11 cellular contexts compared by ENCODE assay signal in the genomic region with DNA sequence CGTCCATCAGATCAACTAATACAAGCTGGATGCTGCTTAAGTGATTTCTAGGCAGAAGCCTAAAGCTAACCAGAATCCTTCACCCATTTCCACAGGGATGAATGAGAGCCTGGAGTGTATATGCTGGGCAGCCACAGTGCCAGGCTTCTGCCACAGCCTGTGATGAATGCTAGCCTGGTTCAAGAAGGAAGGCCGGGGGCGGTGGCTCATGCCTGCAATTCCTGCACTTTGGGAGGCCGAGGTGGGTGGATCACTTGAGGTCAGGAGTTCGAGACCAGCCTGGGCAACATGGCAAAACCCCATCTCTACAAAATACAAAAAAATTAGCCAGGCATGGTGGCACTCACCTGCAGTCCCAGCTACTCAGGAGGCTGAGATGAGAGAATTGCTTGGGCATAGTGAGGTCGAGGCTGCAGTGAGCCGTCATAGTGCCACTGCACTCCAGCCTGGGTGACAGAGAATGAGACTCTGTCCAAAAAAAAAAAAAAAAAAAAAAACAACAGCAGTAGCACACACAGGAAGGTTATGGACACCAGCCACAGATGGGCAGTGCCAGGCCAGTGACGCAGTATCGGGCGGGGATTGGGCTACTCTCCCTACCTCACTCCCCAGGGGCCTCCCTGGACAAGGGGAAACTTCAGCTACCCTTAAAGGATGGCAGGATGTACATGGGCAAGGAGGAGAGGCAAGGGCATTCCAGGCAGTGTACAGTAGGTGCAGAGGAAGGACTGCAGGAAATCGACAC. TPM values are rescaled to one million over a fixed set of nuclear protein-coding genes. Genes with fewer than 3 reads are reported as not detected.
DNase-seq lines count a peak whose midpoint lies in the region; ATAC-seq and TF ChIP-seq lines count a peak whose summit lies in the region.
"Had no signal": no experiment of that assay in that cellular context is flagged by ENCODE, and none has a peak within 500 bp of the region (broad histone marks: within the 10 kb centered on the region; RNA-seq: fewer than 3 reads in every experiment).

No MANE protein-coding gene starts in this region.

- H3K27me3 ChIP-seq in DOHH2 (ENCODE audit: control insufficient read depth, low read length) (no peaks in the 10 kb centered on the region), Loucy (ENCODE audit: insufficient read depth, low read length, poor library complexity, severe bottlenecking) (no peaks in the 10 kb centered on the region), trophoblast cell (ENCODE audit: insufficient read depth, low read length) (no peaks in the 10 kb centered on the region)
- H3K27me3 ChIP-seq: breast epithelium had no signal

- WGBS in trophoblast cell (ENCODE audit: extremely low coverage, insufficient coverage, insufficient read length): no CpG with 5 or more reads among the region's 11 CpGs

- H3K9ac ChIP-seq in Loucy (ENCODE audit: low read depth, low read length, poor library complexity, severe bottlenecking) (no peak overlapping the region), trophoblast cell (ENCODE audit: low read length) (no peak overlapping the region)

- H3K9me3 ChIP-seq in DOHH2 (ENCODE audit: control insufficient read depth, insufficient read depth, low read length) (no peaks in the 10 kb centered on the region), Loucy (ENCODE audit: insufficient read depth, low read depth, low read length) (no peaks in the 10 kb centered on the region), trophoblast cell (ENCODE audit: insufficient read depth, low read depth, low read length) (no peaks in the 10 kb centered on the region)
- H3K9me3 ChIP-seq: breast epithelium had no signal

- ATAC-seq in activated CD4-positive, CD25-positive, alpha-beta regulatory T cell treated with anti-CD3 and anti-CD28 coated beads, Interleukin-2, amount 50 U/mL, for 24 hours: no peak

- H3K79me1 ChIP-seq in trophoblast cell (ENCODE audit: low read length): no peaks in the 10 kb centered on the region

- H3K9me3 Mint-ChIP-seq in endothelial cell (ENCODE audit: unreplicated experiment): no peaks in the 10 kb centered on the region

- H3K18ac ChIP-seq in trophoblast cell (ENCODE audit: low read length): no peak overlapping the region

- TF ChIP-seq CTCF in DOHH2 (IDR thresholded peaks at IDR 0.05; ENCODE audit: low read depth, low read length, poor library complexity, severe bottlenecking): no peak
- no peak for TF ChIP-seq CTCF in Loucy (conservative IDR thresholded peaks at IDR 0.05; ENCODE audit: low read length)
- TF ChIP-seq CTCF in endothelial cell (IDR thresholded peaks at IDR 0.05; ENCODE audit: unreplicated experiment): no peak

- peak overlapping the region; percentile 93; the same call in 1 of the 2 replicates for H2AFZ ChIP-seq in Loucy (ENCODE audit: low read length)
- no peak overlapping the region for H2AFZ ChIP-seq in trophoblast cell (ENCODE audit: insufficient read depth, low read length, poor library complexity)

- DNase-seq in endothelial cell (ENCODE audit: low spot score) (no peak), trophoblast cell (no peak), SIG-M5 (lab: John Stamatoyannopoulos, UW) (no peak), NCI-H2171 treated with DMSO at 0.1 percent for 48 hours (lab: John Stamatoyannopoulos, UW) (no peak)
- DNase-seq: GF-D8 had no signal

- no peak overlapping the region for H3K4ac ChIP-seq in trophoblast cell (ENCODE audit: low read depth, low read length)

- H3K9me2 ChIP-seq in DOHH2 (replicated peaks; ENCODE audit: control insufficient read depth, low read length): no peaks in the 10 kb centered on the region
- H3K9me2 ChIP-seq in Loucy (replicated peaks; ENCODE audit: low read depth, low read length): no peaks in the 10 kb centered on the region

- H3K36me3 Mint-ChIP-seq in endothelial cell (ENCODE audit: low read depth, unreplicated experiment): no peaks in the 10 kb centered on the region

- no peak overlapping the region for H3K14ac ChIP-seq in trophoblast cell (ENCODE audit: low read length)

- H3K4me3 Mint-ChIP-seq in endothelial cell (ENCODE audit: unreplicated experiment): peak overlapping the region; percentile 53

- no peak overlapping the region for H4K12ac ChIP-seq in trophoblast cell (ENCODE audit: low read depth, low read length)

- H4K20me1 ChIP-seq in DOHH2 (ENCODE audit: control insufficient read depth, insufficient read depth, low read depth, low read length) (no peaks in the 10 kb centered on the region), Loucy (ENCODE audit: insufficient read depth, low read length, poor library complexity, severe bottlenecking) (no peaks in the 10 kb centered on the region)

- H3K4me3 ChIP-seq in DOHH2 (ENCODE audit: low read length) (peak overlapping the region; percentile 62), Loucy (ENCODE audit: low read length, poor library complexity, severe bottlenecking) (no peak overlapping the region), trophoblast cell (ENCODE audit: low read depth, low read length) (no peak overlapping the region)

- H3K36me3 ChIP-seq in DOHH2 (ENCODE audit: control insufficient read depth, low read length) (no peaks in the 10 kb centered on the region), Loucy (ENCODE audit: insufficient read depth, low read length) (no peaks in the 10 kb centered on the region), trophoblast cell (ENCODE audit: control insufficient read depth in 1 of 2, insufficient read depth in 2 of 2, low read length in 2 of 2) (peaks cover 0 to 3% of the 10 kb centered on the region in 2 experiments)
- H3K36me3 ChIP-seq: breast epithelium had no signal

- H4K91ac ChIP-seq in trophoblast cell (ENCODE audit: low read depth, low read length): no peak overlapping the region

- H3K27ac Mint-ChIP-seq in endothelial cell (ENCODE audit: unreplicated experiment): peak overlapping the region; percentile 66

- H4K8ac ChIP-seq in trophoblast cell (ENCODE audit: low read depth, low read length): peak overlapping the region; percentile 20

- peak overlapping the region; percentile 36 for H2BK120ac ChIP-seq in trophoblast cell (ENCODE audit: insufficient read depth, low read length, poor library complexity)

- H3K79me2 ChIP-seq in DOHH2 (ENCODE audit: control insufficient read depth, low read length): no peaks in the 10 kb centered on the region
- H3K79me2 ChIP-seq in Loucy (ENCODE audit: insufficient read depth, low read length): no peaks in the 10 kb centered on the region
- no peaks in the 10 kb centered on the region for H3K79me2 ChIP-seq in trophoblast cell (ENCODE audit: control insufficient read depth, insufficient read depth, low read length, poor library complexity)

- H3K4me2 ChIP-seq in DOHH2 (ENCODE audit: low read length) (peak overlapping the region; percentile 70), Loucy (ENCODE audit: low read depth, low read length, poor library complexity, severe bottlenecking) (peak overlapping the region; percentile 63), trophoblast cell (ENCODE audit: low read length) (no peak overlapping the region)

- H2BK12ac ChIP-seq in trophoblast cell (ENCODE audit: low read length): peak overlapping the region; percentile 51

- no peak overlapping the region for H3K23ac ChIP-seq in trophoblast cell (ENCODE audit: low read length)

- H2BK5ac ChIP-seq in trophoblast cell (ENCODE audit: low read depth, low read length, poor library complexity): no peak overlapping the region

- peaks cover 26% of the 10 kb centered on the region for H3K4me1 ChIP-seq in DOHH2 (ENCODE audit: control insufficient read depth, low read length)
- H3K4me1 ChIP-seq in Loucy (ENCODE audit: insufficient read depth, low read length, poor library complexity, severe bottlenecking): peaks cover 7% of the 10 kb centered on the region
- H3K4me1 ChIP-seq in trophoblast cell (ENCODE audit: control insufficient read depth in 1 of 2, insufficient read depth in 2 of 2, low read length in 2 of 2): peaks cover 0 to 2% of the 10 kb centered on the region in 2 experiments
- H3K4me1 ChIP-seq: breast epithelium had no signal

- H3K27ac ChIP-seq in DOHH2 (ENCODE audit: low read depth, low read length) (no peak overlapping the region), trophoblast cell (ENCODE audit: low read depth, low read length) (no peak overlapping the region)
- H3K27ac ChIP-seq: breast epithelium had no signal

- peaks cover 10% of the 10 kb centered on the region for H3K4me1 Mint-ChIP-seq in endothelial cell (ENCODE audit: unreplicated experiment)

- H3F3A ChIP-seq in DOHH2 (ENCODE audit: control insufficient read depth, insufficient read depth) (no peaks in the 10 kb centered on the region), Loucy (ENCODE audit: low read depth) (no peaks in the 10 kb centered on the region)

- peaks cover 2% of the 10 kb centered on the region for H3K27me3 Mint-ChIP-seq in endothelial cell (ENCODE audit: unreplicated experiment)

- H2AK5ac ChIP-seq in trophoblast cell (ENCODE audit: low read length): peak overlapping the region; percentile 40

RNA-seq across cellular contexts. Expression of a gene that starts 23.1 kb away (rescaled TPM):
- total RNA-seq in endothelial cell (ENCODE audit: unreplicated experiment): 29.6 TPM
- 3.2 and 3.6 TPM in 2 replicates for polyA plus RNA-seq in trophoblast cell (2013)
- total RNA-seq: fibroblast of villous mesenchyme, mononuclear cell had no signal
